8 cellular contexts compared by ENCODE assay signal in the genomic region with DNA sequence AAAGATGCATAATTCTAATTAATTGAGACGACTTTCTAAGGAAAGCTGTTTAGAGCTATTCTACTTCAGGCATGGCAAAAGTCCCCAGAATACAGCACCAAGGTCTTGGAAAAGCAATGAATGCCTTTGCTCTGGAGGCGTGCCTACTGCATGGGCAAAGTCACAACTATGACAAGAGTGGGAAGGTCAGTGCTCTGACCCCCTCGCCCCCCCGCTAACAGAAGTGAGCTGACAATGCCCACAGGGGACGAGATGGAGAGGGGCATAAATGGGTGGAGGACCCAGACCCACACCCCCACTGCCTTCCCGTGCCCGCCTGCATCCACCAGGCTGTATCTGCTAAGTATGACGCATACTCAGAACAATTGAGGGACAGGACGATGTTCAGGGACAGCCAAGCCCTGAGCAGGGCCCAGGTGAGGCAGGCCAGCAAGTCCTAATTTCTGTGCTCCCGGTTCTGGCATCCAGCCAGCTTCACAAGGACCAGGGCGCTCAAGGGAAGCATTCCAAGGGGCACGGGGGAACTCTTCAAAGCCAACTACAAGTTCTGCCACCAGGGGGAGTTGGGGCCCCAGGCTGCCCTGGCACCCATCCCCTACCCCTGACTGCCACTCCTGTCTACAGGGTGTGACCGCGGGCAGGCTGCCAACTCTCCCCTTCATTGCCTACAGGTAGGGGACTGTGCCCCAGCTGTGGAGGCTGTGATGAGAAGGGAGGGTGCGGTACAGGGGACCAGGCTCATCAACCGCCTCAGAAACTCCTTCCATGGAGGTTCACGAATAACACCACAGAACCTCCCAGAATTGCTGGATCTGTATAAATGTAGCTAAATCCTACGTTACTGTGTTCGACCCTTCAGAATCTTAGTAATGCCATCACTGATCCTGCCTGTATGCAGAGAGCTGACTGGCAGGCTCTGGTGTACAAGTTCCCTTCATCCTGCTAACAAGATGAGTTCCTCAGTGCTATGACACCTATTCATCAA. TPM values are rescaled to one million over a fixed set of nuclear protein-coding genes. Genes with fewer than 3 reads are reported as not detected.
DNase-seq lines count a peak whose midpoint lies in the region; ATAC-seq and TF ChIP-seq lines count a peak whose summit lies in the region.

No MANE protein-coding gene starts in this region.

- H3K27ac Mint-ChIP-seq in activated CD4-positive, alpha-beta T cell treated with anti-CD3 and anti-CD28 coated beads, Interleukin-2, amount 10 ng/mL, durations not matched to agents 24 days and 14 days: no peak overlapping the region

- H3K4me3 ChIP-seq in AG04450 (ENCODE audit: low read depth, low read length) (no peak overlapping the region), muscle layer of colon (ENCODE audit: low read depth in 1 of 2, low read length in 2 of 2) (peak overlapping the region in 1 of 2 donors; percentile 9)

- H3K9me3 ChIP-seq in AG04450 (ENCODE audit: control insufficient read depth, insufficient read depth, low read length) (no peaks in the 10 kb centered on the region; the same call in 1 of the 2 replicates), muscle layer of colon (ENCODE audit: low read length) (no peaks in the 10 kb centered on the region)

- peaks cover 11% of the 10 kb centered on the region for H3K4me1 Mint-ChIP-seq in activated CD4-positive, alpha-beta T cell treated with anti-CD3 and anti-CD28 coated beads, Interleukin-2, amount 10 ng/mL, durations not matched to agents 24 days and 14 days

- DNase-seq in AG04450 (ENCODE audit: low read depth, low spot score): no peak
- peak; percentile 56 for DNase-seq in GM20000 (ENCODE audit: low spot score)
- peak; percentile 73 for DNase-seq in NCI-H510A (lab: John Stamatoyannopoulos, UW)
- peak; percentile 89 for DNase-seq in activated CD4-positive, alpha-beta T cell treated with anti-CD3 and anti-CD28 coated beads, Interleukin-2, amount 10 ng/mL, durations not matched to agents 24 days and 14 days
- peak; percentile 73 for DNase-seq in dermis blood vessel endothelial cell
- peak; percentile 19 to 68 (median 58) for DNase-seq in stimulated activated naive CD4-positive, alpha-beta T cell (lab: John Stamatoyannopoulos, UW)

- no peaks in the 10 kb centered on the region for H3K9me3 Mint-ChIP-seq in activated CD4-positive, alpha-beta T cell treated with anti-CD3 and anti-CD28 coated beads, Interleukin-2, amount 10 ng/mL, durations not matched to agents 24 days and 14 days

- intact Hi-C loops in activated CD4-positive, alpha-beta T cell treated with anti-CD3 and anti-CD28 coated beads, Interleukin-2, amount 10 ng/mL, durations not matched to agents 24 days and 14 days (cut with micrococcal nuclease): no loop called here

- CTCF ChIA-PET in AG04450 (lab: Charles Lee): interaction anchor here (0.6 to 2.9 kb wide), 12 partner anchors 9 to 245 kb away, joined by 3 to 32 read pairs (median 4); partner anchors contain the start of genes HBQ1 and LUC7L

- no peak overlapping the region for H3K4me3 Mint-ChIP-seq in activated CD4-positive, alpha-beta T cell treated with anti-CD3 and anti-CD28 coated beads, Interleukin-2, amount 10 ng/mL, durations not matched to agents 24 days and 14 days

- peaks cover 13% of the 10 kb centered on the region for H3K36me3 Mint-ChIP-seq in activated CD4-positive, alpha-beta T cell treated with anti-CD3 and anti-CD28 coated beads, Interleukin-2, amount 10 ng/mL, durations not matched to agents 24 days and 14 days (ENCODE audit: low read depth)

- H3K27ac ChIP-seq in AG04450 (ENCODE audit: low read depth, low read length) (no peak overlapping the region), muscle layer of colon (ENCODE audit: low read depth, low read length) (peak overlapping the region; percentile 54)

- POLR2A ChIA-PET in AG04450 (lab: Yijun Ruan, JAX): interaction anchor here (0.6 to 0.7 kb wide), 2 partner anchors 46 to 57 kb away, joined by 3 to 5 read pairs; no protein-coding TSS in a partner anchor

- no peaks in the 10 kb centered on the region for H3K27me3 ChIP-seq in AG04450 (ENCODE audit: control insufficient read depth, insufficient read depth, low read length)
- H3K27me3 ChIP-seq in muscle layer of colon (ENCODE audit: control insufficient read depth in 1 of 2, insufficient read depth in 2 of 2, low read length in 2 of 2): no peaks in the 10 kb centered on the region

- H3K27me3 Mint-ChIP-seq in activated CD4-positive, alpha-beta T cell treated with anti-CD3 and anti-CD28 coated beads, Interleukin-2, amount 10 ng/mL, durations not matched to agents 24 days and 14 days: no peaks in the 10 kb centered on the region

- no peak overlapping the region for H3K9ac ChIP-seq in muscle layer of colon (ENCODE audit: low read length)

- TF ChIP-seq CTCF in AG04450 (IDR thresholded peaks at IDR 0.05; ENCODE audit: low read depth, low read length) (peak; percentile 73), GM20000 (IDR thresholded peaks at IDR 0.05; ENCODE audit: extremely low read depth, missing control alignments) (peak; percentile 58)

- ATAC-seq in HG03457 (IDR thresholded peaks at IDR 0.05; ENCODE audit: unreplicated experiment): no peak

- peaks cover 30% of the 10 kb centered on the region for H3K36me3 ChIP-seq in muscle layer of colon (ENCODE audit: insufficient read depth, low read length)

- peaks cover 16% of the 10 kb centered on the region for H3K4me1 ChIP-seq in muscle layer of colon (ENCODE audit: insufficient read depth, low read length)

RNA-seq across cellular contexts. Expression of gene NPRL3, which starts 20.8 kb away (rescaled TPM):
- polyA plus RNA-seq in AG04450 (2011; rRNA removed): 11.0 and 14.9 TPM in 2 replicates
- polyA minus RNA-seq in AG04450 (2011; rRNA and poly(A)+ RNA removed): 17.8 and 27.6 TPM in 2 replicates
- total RNA-seq in activated CD4-positive, alpha-beta T cell treated with anti-CD3 and anti-CD28 coated beads, Interleukin-2, amount 10 ng/mL, durations not matched to agents 24 days and 14 days: 52.9 and 53.8 TPM in 2 replicates
- 9.5 and 17.8 TPM in 2 replicates for total RNA-seq in dermis blood vessel endothelial cell

RNA-seq across cellular contexts. Expression of gene HBZ, which starts 34.8 kb away (rescaled TPM):
- polyA plus RNA-seq in AG04450 (2011; rRNA removed): not detected in 2 replicates
- 0.41 and 0.96 TPM in 2 replicates for polyA minus RNA-seq in AG04450 (2011; rRNA and poly(A)+ RNA removed)
- total RNA-seq in activated CD4-positive, alpha-beta T cell treated with anti-CD3 and anti-CD28 coated beads, Interleukin-2, amount 10 ng/mL, durations not matched to agents 24 days and 14 days: not detected in 2 replicates
- total RNA-seq in dermis blood vessel endothelial cell: not detected in 2 replicates

RNA-seq across cellular contexts. Expression of gene MPG, which starts 39.6 kb away (rescaled TPM):
- polyA plus RNA-seq in AG04450 (2011; rRNA removed): 47.3 and 78.3 TPM in 2 replicates
- polyA minus RNA-seq in AG04450 (2011; rRNA and poly(A)+ RNA removed): 16.1 and 24.4 TPM in 2 replicates
- 68.4 and 72.6 TPM in 2 replicates for total RNA-seq in activated CD4-positive, alpha-beta T cell treated with anti-CD3 and anti-CD28 coated beads, Interleukin-2, amount 10 ng/mL, durations not matched to agents 24 days and 14 days
- total RNA-seq in dermis blood vessel endothelial cell: 121 and 199 TPM in 2 replicates

RNA-seq across cellular contexts. Expression of gene RHBDF1, which starts 45.2 kb away (rescaled TPM):
- 50.2 and 61.7 TPM in 2 replicates for polyA plus RNA-seq in AG04450 (2011; rRNA removed)
- 28.0 and 40.9 TPM in 2 replicates for polyA minus RNA-seq in AG04450 (2011; rRNA and poly(A)+ RNA removed)
- 0.26 and 0.76 TPM in 2 replicates for total RNA-seq in activated CD4-positive, alpha-beta T cell treated with anti-CD3 and anti-CD28 coated beads, Interleukin-2, amount 10 ng/mL, durations not matched to agents 24 days and 14 days
- total RNA-seq in dermis blood vessel endothelial cell: 30.1 and 32.1 TPM in 2 replicates

RNA-seq across cellular contexts. Expression of gene HBM, which starts 48.1 kb away (rescaled TPM):
- not detected in 2 replicates for polyA plus RNA-seq in AG04450 (2011; rRNA removed)
- not detected in 2 replicates for polyA minus RNA-seq in AG04450 (2011; rRNA and poly(A)+ RNA removed)
- total RNA-seq in activated CD4-positive, alpha-beta T cell treated with anti-CD3 and anti-CD28 coated beads, Interleukin-2, amount 10 ng/mL, durations not matched to agents 24 days and 14 days: not detected in 2 replicates
- not detected in 2 replicates for total RNA-seq in dermis blood vessel endothelial cell
